In genomic region chr15:52658955-52659354, GRCh38 we compare ENCODE assay signal across 9 cellular contexts. TPM values are rescaled to one million over a fixed set of nuclear protein-coding genes. Genes with fewer than 3 reads are reported as not detected.
DNase-seq lines count a peak whose midpoint lies in the region; ATAC-seq and TF ChIP-seq lines count a peak whose summit lies in the region.
"Had no signal": no experiment of that assay in that cellular context is flagged by ENCODE, and none has a peak within 500 bp of the region (broad histone marks: within the 10 kb centered on the region; RNA-seq: fewer than 3 reads in every experiment).

No MANE protein-coding gene starts in this region.

- no peak for TF ChIP-seq RAD21 in SK-N-SH (IDR thresholded peaks at IDR 0.05; ENCODE audit: low read length)

- H3K4me3 ChIP-seq in SK-N-SH (ENCODE audit: low read depth in 2 of 2, low read length in 1 of 2) = no peak overlapping the region

- ATAC-seq in GM19468 (IDR thresholded peaks at IDR 0.05; ENCODE audit: extremely low read depth, unreplicated experiment) (peak; percentile 71), HG03432 (IDR thresholded peaks at IDR 0.05; ENCODE audit: unreplicated experiment) (peak; percentile 95)

- H3K4me2 ChIP-seq in SK-N-SH = no peak overlapping the region

- peaks cover 7% of the 10 kb centered on the region for H3F3A ChIP-seq in SK-N-SH (replicated peaks; ENCODE audit: insufficient read depth)

- peaks cover 30% of the 10 kb centered on the region for H3K4me1 Mint-ChIP-seq in activated naive CD8-positive, alpha-beta T cell (ENCODE audit: low read depth)
- H3K4me1 Mint-ChIP-seq in HFFc6 (ENCODE audit: low read depth) = peaks cover 51% of the 10 kb centered on the region
- H3K4me1 Mint-ChIP-seq: neural crest cell had no signal

- H3K27me3 ChIP-seq in SK-N-SH (ENCODE audit: insufficient read depth) = no peaks in the 10 kb centered on the region

- peak; percentile 7 for DNase-seq in GM10266 (ENCODE audit: extremely low spot score)
- no peak for DNase-seq in SIG-M5 (lab: John Stamatoyannopoulos, UW)
- DNase-seq in SK-N-SH = no peak
- DNase-seq in NCI-H1092 treated with DMSO at 0.1 percent for 48 hours (lab: John Stamatoyannopoulos, UW) = no peak
- DNase-seq in HFFc6 = no peak

- H4K20me1 ChIP-seq in SK-N-SH (ENCODE audit: insufficient read depth) = no peaks in the 10 kb centered on the region

- POLR2A ChIA-PET in SK-N-SH (lab: Yijun Ruan, JAX) = no interaction called here

- TF ChIP-seq EP300 in SK-N-SH (IDR thresholded peaks at IDR 0.05; ENCODE audit: borderline replicate concordance in 1 of 2, low read depth in 1 of 2, low read length in 1 of 2) = no peak

- no peak for TF ChIP-seq CTCF in GM10266 (IDR thresholded peaks at IDR 0.05; ENCODE audit: control insufficient read depth, insufficient read depth, low read depth, missing control alignments)
- no peak for TF ChIP-seq CTCF in SK-N-SH (IDR thresholded peaks at IDR 0.05)
- TF ChIP-seq CTCF in HFFc6 (IDR thresholded peaks at IDR 0.05) = no peak

- no peak overlapping the region for H3K9ac ChIP-seq in SK-N-SH

- H3K27ac Mint-ChIP-seq in activated naive CD8-positive, alpha-beta T cell = peak overlapping the region; percentile 61
- H3K27ac Mint-ChIP-seq in HFFc6 = no peak overlapping the region

- no peaks in the 10 kb centered on the region for H3K9me3 ChIP-seq in SK-N-SH

- H2AFZ ChIP-seq in SK-N-SH (ENCODE audit: low read depth) = no peak overlapping the region

- CTCF ChIA-PET in SK-N-SH (lab: Yijun Ruan, JAX) = interaction anchor here (1.5 kb wide), 1 partner anchor 16 kb away, joined by 3 read pairs; no protein-coding TSS in a partner anchor

- H3K4me1 ChIP-seq in SK-N-SH (ENCODE audit: control insufficient read depth in 1 of 2, insufficient read depth in 2 of 2, low read depth in 1 of 2, low read length in 1 of 2) = peaks cover 0 to 7% of the 10 kb centered on the region in 2 experiments; a peak in 3 of 4 replicates

- no peaks in the 10 kb centered on the region for H3K9me2 ChIP-seq in SK-N-SH

- 87% methylated on average over 1 of the region's 1 CpG for WGBS in SK-N-SH (ENCODE audit: low lambda C conversion rate)

- no peak overlapping the region for H3K27ac ChIP-seq in SK-N-SH (ENCODE audit: low read depth in 2 of 2, low read length in 1 of 2)

- H3K36me3 ChIP-seq in SK-N-SH (replicated peaks in 1 of 2; ENCODE audit: control insufficient read depth in 1 of 2, insufficient read depth in 2 of 2, low read length in 1 of 2) = peaks cover 7 to 17% of the 10 kb centered on the region in 2 experiments

- H3K36me3 Mint-ChIP-seq in activated naive CD8-positive, alpha-beta T cell = peaks cover 16% of the 10 kb centered on the region
- peaks cover 52% of the 10 kb centered on the region for H3K36me3 Mint-ChIP-seq in HFFc6 (ENCODE audit: low read depth)

- H3K4me3 Mint-ChIP-seq in activated naive CD8-positive, alpha-beta T cell = no peak overlapping the region
- no peak overlapping the region for H3K4me3 Mint-ChIP-seq in HFFc6
- H3K4me3 Mint-ChIP-seq: neural crest cell had no signal

- no peaks in the 10 kb centered on the region for H3K27me3 Mint-ChIP-seq in activated naive CD8-positive, alpha-beta T cell
- H3K27me3 Mint-ChIP-seq in HFFc6 (ENCODE audit: insufficient read depth) = no peaks in the 10 kb centered on the region

- H3K79me2 ChIP-seq in SK-N-SH (ENCODE audit: insufficient read depth) = no peaks in the 10 kb centered on the region

- no peaks in the 10 kb centered on the region for H3K9me3 Mint-ChIP-seq in activated naive CD8-positive, alpha-beta T cell (ENCODE audit: low read depth)
- no peaks in the 10 kb centered on the region for H3K9me3 Mint-ChIP-seq in HFFc6
- H3K9me3 Mint-ChIP-seq: neural crest cell had no signal

TF ChIP-seq in SK-N-SH, 30 proteins besides CTCF, POLR2A, EP300 and RAD21:
- TF ChIP-seq PBX3 (IDR thresholded peaks at IDR 0.05) (no peak), RXRA (IDR thresholded peaks at IDR 0.05; ENCODE audit: borderline replicate concordance, low read depth) (no peak), POLR2AphosphoS5 (IDR thresholded peaks at IDR 0.05; ENCODE audit: low read depth, low read length) (no peak), EZH2phosphoT487 (IDR thresholded peaks at IDR 0.05; ENCODE audit: borderline replicate concordance, low read depth) (no peak), RCOR1 (IDR thresholded peaks at IDR 0.05; ENCODE audit: low read length) (no peak), RFX5 (IDR thresholded peaks at IDR 0.05; ENCODE audit: low read length) (no peak), NFIC (IDR thresholded peaks at IDR 0.05; ENCODE audit: borderline replicate concordance) (no peak), TEAD4 (IDR thresholded peaks at IDR 0.05; ENCODE audit: borderline replicate concordance, insufficient read depth) (no peak), CHD2 (IDR thresholded peaks at IDR 0.05; ENCODE audit: low read length, partially characterized antibody) (no peak)

RNA-seq across cellular contexts. Expression of gene ATOSA, which starts 20.2 kb away (rescaled TPM):
- 7.4 and 10.9 TPM in 2 replicates for polyA plus RNA-seq in SK-N-SH (2012; rRNA removed)
- 8.2 and 9.2 TPM in 2 replicates for polyA plus RNA-seq in SK-N-SH (2012; cell fraction: cytosol; rRNA removed)
- 23.1 and 33.3 TPM in 2 replicates for polyA plus RNA-seq in SK-N-SH (2012; cell fraction: nucleus; rRNA removed)
- 10 to 100 TPM; 17.3 to 28.2 (median 22.0) TPM for total RNA-seq in HFFc6 (2021; fragmentation: NEBNext Ultra II Directional; extraction: Animal tissue kit (Norgen Biotek cat#: 25700))
